23 cellular contexts compared by ENCODE assay signal in genomic region chr20:38325167-38325566, GRCh38. TPM values are rescaled to one million over a fixed set of nuclear protein-coding genes. Genes with fewer than 3 reads are reported as not detected.
A peak's percentile ranks its signal among the peaks of the same experiment; 100 is the strongest.
DNase-seq lines count a peak whose midpoint lies in the region; ATAC-seq and TF ChIP-seq lines count a peak whose summit lies in the region.
"Had no signal": no experiment of that assay in that cellular context is flagged by ENCODE, and none has a peak within 500 bp of the region (broad histone marks: within the 10 kb centered on the region; RNA-seq: fewer than 3 reads in every experiment).

No MANE protein-coding gene starts in this region.

- no peaks in the 10 kb centered on the region for H3K4me1 Mint-ChIP-seq in T-helper 17 cell
- H3K4me1 Mint-ChIP-seq: CD8-positive, alpha-beta memory T cell had no signal

- ATAC-seq in left colon, result no peak
- ATAC-seq in T-helper 17 cell, result no peak

- peak overlapping the region; percentile 8; the same call in 1 of the 2 replicates for H3K9ac ChIP-seq in MM.1S (ENCODE audit: low read length)
- H3K9ac ChIP-seq: BLaER1 had no signal

- DNase-seq in MM.1S, result peak; percentile 67
- no peak for DNase-seq in left colon
- DNase-seq in stimulated activated naive CD4-positive, alpha-beta T cell (lab: John Stamatoyannopoulos, UW), result no peak
- no peak for DNase-seq in T-helper 17 cell
- DNase-seq: 8988T; ACHN; BE2C; C1 segment of cervical spinal cord; CD4-positive, alpha-beta memory T cell; CD4-positive, CD25-positive, alpha-beta regulatory T cell; CD8-positive, alpha-beta memory T cell; COR-L47; DMS 273 treated with DMSO at 0.1 percent for 48 hours; DMS153; DMS79 treated with DMSO at 0.1 percent for 48 hours; GF-D8 had no signal

- H3K4me3 ChIP-seq in HEK293 (ENCODE audit: low read depth, low read length) (no peak overlapping the region), MM.1S (ENCODE audit: low read length) (no peak overlapping the region), neutrophil (ENCODE audit: low read depth in 1 of 2, low read length in 1 of 2) (no peak overlapping the region)
- H3K4me3 ChIP-seq: BLaER1 had no signal

- H3K27me3 Mint-ChIP-seq in T-helper 17 cell, result peaks cover 24% of the 10 kb centered on the region

- peaks cover 17% of the 10 kb centered on the region for H3F3A ChIP-seq in MM.1S (ENCODE audit: insufficient read depth, low read length)

- H3K79me2 ChIP-seq in MM.1S (ENCODE audit: low read length), result no peaks in the 10 kb centered on the region

- no peaks in the 10 kb centered on the region for H3K4me1 ChIP-seq in HEK293 (ENCODE audit: control insufficient read depth, insufficient read depth, low read length)
- peaks cover 26% of the 10 kb centered on the region for H3K4me1 ChIP-seq in MM.1S (ENCODE audit: low read length)
- H3K4me1 ChIP-seq in neutrophil (ENCODE audit: control insufficient read depth in 1 of 2, insufficient read depth in 1 of 2, low read depth in 1 of 2, low read length in 1 of 2), result no peaks in the 10 kb centered on the region
- H3K4me1 ChIP-seq: BE2C, BLaER1 had no signal

- H3K9me3 ChIP-seq in HEK293 (ENCODE audit: control insufficient read depth, insufficient read depth, low read depth, low read length) (no peaks in the 10 kb centered on the region), MM.1S (replicated peaks; ENCODE audit: insufficient read depth, low read length) (no peaks in the 10 kb centered on the region), neutrophil (no peaks in the 10 kb centered on the region), T-helper 17 cell (ENCODE audit: control insufficient read depth, low read length, poor library complexity, severe bottlenecking) (no peaks in the 10 kb centered on the region)
- H3K9me3 ChIP-seq: BE2C, BLaER1 had no signal

- H3K36me3 ChIP-seq in HEK293 (ENCODE audit: control insufficient read depth in 2 of 2, insufficient read depth in 1 of 2, low read length in 2 of 2) (no peaks in the 10 kb centered on the region), MM.1S (replicated peaks; ENCODE audit: insufficient read depth, low read length) (no peaks in the 10 kb centered on the region), neutrophil (peaks cover 98% of the 10 kb centered on the region)
- H3K36me3 ChIP-seq: BE2C, BLaER1 had no signal

- H3K27ac Mint-ChIP-seq in T-helper 17 cell, result no peak overlapping the region
- H3K27ac Mint-ChIP-seq: CD4-positive, alpha-beta memory T cell; CD8-positive, alpha-beta memory T cell had no signal

- H3K27me3 ChIP-seq in MM.1S (replicated peaks; ENCODE audit: insufficient read depth, low read length), result no peaks in the 10 kb centered on the region
- no peaks in the 10 kb centered on the region for H3K27me3 ChIP-seq in neutrophil
- H3K27me3 ChIP-seq: BE2C, BLaER1 had no signal

- H2AFZ ChIP-seq in MM.1S (ENCODE audit: low read length), result 0 out of 2 replicates have a peak overlapping the region, but pooled peaks have one; percentile 9

- CTCF ChIA-PET in HEK293 (lab: Yijun Ruan, JAX), result interaction anchor here (0.5 to 1.1 kb wide), 4 partner anchors 15 to 331 kb away, joined by 3 to 4 read pairs (median 3); no protein-coding TSS in a partner anchor

- no peaks in the 10 kb centered on the region for H3K9me2 ChIP-seq in MM.1S (replicated peaks; ENCODE audit: insufficient read depth, low read length)

- intact Hi-C loops in left colon (cut with DNase I, micrococcal nuclease), result loop anchor here in 1 of 2 donors (10.0 kb wide), 1 partner anchor 90 kb away; no protein-coding TSS in a partner anchor

- H3K27ac ChIP-seq in HEK293 (ENCODE audit: extremely low read depth, low read depth, low read length) (no peak overlapping the region), MM.1S (ENCODE audit: low read length) (peak overlapping the region; percentile 79), neutrophil (peak overlapping the region; percentile 53)
- H3K27ac ChIP-seq: BLaER1 had no signal

- no peaks in the 10 kb centered on the region for H4K20me1 ChIP-seq in MM.1S (ENCODE audit: insufficient read depth, low read length)
- H4K20me1 ChIP-seq: BLaER1 had no signal

- POLR2A ChIA-PET in HEK293 (lab: Yijun Ruan, JAX), result no interaction called here

- no peak overlapping the region for H3K4me3 Mint-ChIP-seq in T-helper 17 cell
- H3K4me3 Mint-ChIP-seq: CD14-positive monocyte; CD4-positive, alpha-beta memory T cell; CD4-positive, CD25-positive, alpha-beta regulatory T cell; CD8-positive, alpha-beta memory T cell had no signal

- H3K4me2 ChIP-seq in MM.1S (ENCODE audit: low read depth, low read length), result no peak overlapping the region; the same call in 1 of the 2 replicates
- H3K4me2 ChIP-seq: BLaER1 had no signal

- peaks cover 2% of the 10 kb centered on the region for H3K36me3 Mint-ChIP-seq in T-helper 17 cell (ENCODE audit: low read depth)
- H3K36me3 Mint-ChIP-seq: CD4-positive, alpha-beta memory T cell; CD4-positive, CD25-positive, alpha-beta regulatory T cell; CD8-positive, alpha-beta memory T cell had no signal

- TF ChIP-seq CTCF in HEK293 (tag by site-specific recombination; IDR thresholded peaks at IDR 0.05) (no peak), MM.1S (IDR thresholded peaks at IDR 0.05; ENCODE audit: low read length) (no peak), neutrophil (IDR thresholded peaks at IDR 0.05) (no peak)

TF ChIP-seq in HEK293, 187 proteins besides CTCF, POLR2A, EP300 and RAD21:
- no peak for TF ChIP-seq ZNF837 (tag by site-specific recombination; IDR thresholded peaks at IDR 0.05)
- no peak for TF ChIP-seq ZNF777 (tag by site-specific recombination; IDR thresholded peaks at IDR 0.05; ENCODE audit: borderline replicate concordance)
- no peak for TF ChIP-seq ZNF664 (tag by site-specific recombination; IDR thresholded peaks at IDR 0.05)
- no peak for TF ChIP-seq ZNF776 (tag by site-specific recombination; IDR thresholded peaks at IDR 0.05; ENCODE audit: borderline replicate concordance)
- TF ChIP-seq ZBTB1 (tag by site-specific recombination; IDR thresholded peaks at IDR 0.05), result no peak
- peak; percentile 37; the same call in 1 of the 2 replicates for TF ChIP-seq SCRT2 (tag by site-specific recombination; IDR thresholded peaks at IDR 0.05)
- no peak for TF ChIP-seq ZNF529 (tag by site-specific recombination; IDR thresholded peaks at IDR 0.05; ENCODE audit: insufficient replicate concordance)

TF ChIP-seq in PFSK-1, 5 proteins besides CTCF, POLR2A, EP300 and RAD21:
- peak; percentile 48; the same call in 1 of the 2 replicates for TF ChIP-seq TAF1 (IDR thresholded peaks at IDR 0.05; ENCODE audit: borderline replicate concordance, insufficient read depth, low read length)
- TF ChIP-seq REST (IDR thresholded peaks at IDR 0.05; ENCODE audit: insufficient read depth in 1 of 2, low read depth in 2 of 2, low read length in 2 of 2), result no peak

RNA-seq across cellular contexts. Expression of gene LBP, which starts 21.1 kb away (rescaled TPM):
- polyA plus RNA-seq in PFSK-1 (2012; ENCODE audit: insufficient read length, low read depth), result not detected
- total RNA-seq in left colon (not detected), T-helper 17 cell (not detected)
- total RNA-seq: A673; CD4-positive, alpha-beta memory T cell; CD4-positive, CD25-positive, alpha-beta regulatory T cell; CD8-positive, alpha-beta memory T cell had no signal
- polyA plus RNA-seq: AG04450; CD14-positive monocyte; CD4-positive, alpha-beta memory T cell; CD4-positive, CD25-positive, alpha-beta regulatory T cell; CD8-positive, alpha-beta memory T cell had no signal

RNA-seq across cellular contexts. Expression of gene BPI, which starts 21.2 kb away (rescaled TPM):
- 3.3 TPM for polyA plus RNA-seq in PFSK-1 (2012; ENCODE audit: insufficient read length, low read depth)
- not detected for total RNA-seq in left colon
- not detected for total RNA-seq in T-helper 17 cell
- total RNA-seq: A673; CD4-positive, alpha-beta memory T cell; CD4-positive, CD25-positive, alpha-beta regulatory T cell; CD8-positive, alpha-beta memory T cell had no signal
- polyA plus RNA-seq: CD4-positive, alpha-beta memory T cell; CD4-positive, CD25-positive, alpha-beta regulatory T cell; CD8-positive, alpha-beta memory T cell had no signal
